ENCODE assay signal across 1 cellular context in genomic region chr11:121035169-121035755, GRCh38.
TF ChIP-seq lines count a peak whose summit lies in the region.

No MANE protein-coding gene starts in this region.

TF ChIP-seq in WTC11, 78 proteins besides CTCF, POLR2A, EP300 and RAD21 (continued from another document):
- no peak for TF ChIP-seq PRDM15 (CRISPR knock-in tag; IDR thresholded peaks at IDR 0.05)
- TF ChIP-seq ARID4B (CRISPR knock-in tag; IDR thresholded peaks at IDR 0.05; ENCODE audit: borderline replicate concordance), result no peak
- TF ChIP-seq GRHL2 (CRISPR knock-in tag; IDR thresholded peaks at IDR 0.05; ENCODE audit: insufficient replicate concordance, severe bottlenecking), result no peak
